Comparison of ENCODE assay signal across 8 cellular contexts in the genomic region with DNA sequence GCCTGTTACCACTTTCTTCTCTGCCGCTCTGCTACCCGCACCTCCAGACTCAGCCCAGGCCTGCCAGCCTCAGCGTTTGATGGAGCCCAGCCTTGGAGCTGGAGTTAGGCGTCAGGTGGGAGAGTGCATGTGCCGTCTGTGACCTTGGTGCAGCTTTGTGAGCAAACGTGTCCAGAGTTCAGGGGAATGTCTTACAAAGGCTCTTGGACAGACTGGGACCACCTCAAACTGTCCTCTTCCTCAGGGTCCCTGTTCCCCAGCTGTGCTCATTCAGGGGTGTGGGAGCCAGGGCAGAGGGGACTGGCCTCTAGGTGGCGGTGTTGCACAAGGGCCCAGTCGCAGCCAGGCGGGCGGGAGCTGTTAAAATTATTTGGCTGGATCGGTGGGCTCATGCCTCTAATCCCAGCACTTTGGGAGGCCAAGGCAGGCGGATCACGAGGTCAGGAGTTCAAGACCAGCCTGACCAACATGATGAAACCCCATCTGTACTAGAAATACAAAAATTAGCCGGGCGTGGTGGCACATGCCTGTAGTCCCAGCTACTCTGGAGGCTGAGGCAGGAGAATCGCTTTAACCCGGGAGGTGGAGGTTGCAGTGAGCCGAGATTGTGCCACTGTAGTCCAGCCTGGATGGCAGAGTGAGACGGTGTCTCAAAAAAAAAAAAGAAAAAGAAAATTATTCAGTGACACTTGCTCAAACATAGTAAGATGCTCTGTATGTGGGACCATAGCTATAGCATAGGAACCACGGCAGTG.
A peak's percentile ranks its signal among the peaks of the same experiment; 100 is the strongest.
DNase-seq lines count a peak whose midpoint lies in the region; ATAC-seq and TF ChIP-seq lines count a peak whose summit lies in the region.

No MANE protein-coding gene starts in this region.

- H3K9ac ChIP-seq in SU-DHL-6 (ENCODE audit: low read length): no peak overlapping the region

- no peak overlapping the region for H3K4me3 ChIP-seq in SU-DHL-6 (ENCODE audit: insufficient read depth, low read length, poor library complexity, severe bottlenecking)
- no peak overlapping the region for H3K4me3 ChIP-seq in spleen

- H4K20me1 ChIP-seq in SU-DHL-6 (ENCODE audit: low read depth, low read length): no peaks in the 10 kb centered on the region

- H3F3A ChIP-seq in SU-DHL-6 (ENCODE audit: insufficient read depth): no peaks in the 10 kb centered on the region

- H3K4me1 ChIP-seq in foreskin keratinocyte: no peaks in the 10 kb centered on the region
- no peaks in the 10 kb centered on the region for H3K4me1 ChIP-seq in spleen

- H3K36me3 Mint-ChIP-seq in activated T-cell treated with anti-CD3 and anti-CD28 coated beads, Interleukin-2, amount 50 U/mL, for 72 hours (ENCODE audit: insufficient read depth in 2 of 2): no peaks in the 10 kb centered on the region
- H3K36me3 Mint-ChIP-seq in activated T-cell treated with anti-CD3 and anti-CD28 coated beads, Interleukin-2, amount 50 U/mL, for 4 hours (ENCODE audit: insufficient read depth): no peaks in the 10 kb centered on the region

- H2AFZ ChIP-seq in SU-DHL-6 (ENCODE audit: low read depth, low read length, severe bottlenecking): no peak overlapping the region

- no peaks in the 10 kb centered on the region for H3K9me2 ChIP-seq in SU-DHL-6 (replicated peaks; ENCODE audit: insufficient read depth, low read length)

- peak; percentile 44 to 50 for DNase-seq in activated T-cell treated with anti-CD3 and anti-CD28 coated beads, Interleukin-2, amount 50 U/mL, for 72 hours
- DNase-seq in activated T-cell treated with anti-CD3 and anti-CD28 coated beads, Interleukin-2, amount 50 U/mL, for 4 hours: no peak
- no peak for DNase-seq in foreskin keratinocyte
- DNase-seq in spleen: no peak
- no peak for DNase-seq in hippocampal formation (lab: John Stamatoyannopoulos, UW)
- no peak for DNase-seq in NCI-H146 (lab: John Stamatoyannopoulos, UW)

- intact Hi-C loops in spleen (cut with DNase I; ENCODE audit: low total_unique reads): no loop called here

- no peaks in the 10 kb centered on the region for H3K4me1 Mint-ChIP-seq in activated T-cell treated with anti-CD3 and anti-CD28 coated beads, Interleukin-2, amount 50 U/mL, for 72 hours (ENCODE audit: low read depth)
- no peaks in the 10 kb centered on the region for H3K4me1 Mint-ChIP-seq in activated T-cell treated with anti-CD3 and anti-CD28 coated beads, Interleukin-2, amount 50 U/mL, for 4 hours (ENCODE audit: low read depth)

- H3K27me3 Mint-ChIP-seq in activated T-cell treated with anti-CD3 and anti-CD28 coated beads, Interleukin-2, amount 50 U/mL, for 72 hours (ENCODE audit: low read depth): no peaks in the 10 kb centered on the region
- no peaks in the 10 kb centered on the region for H3K27me3 Mint-ChIP-seq in activated T-cell treated with anti-CD3 and anti-CD28 coated beads, Interleukin-2, amount 50 U/mL, for 4 hours (ENCODE audit: low read depth)

- no peak for TF ChIP-seq POLR2A in spleen (IDR thresholded peaks at IDR 0.05)

- H3K9me3 ChIP-seq in SU-DHL-6 (ENCODE audit: insufficient read depth, low read length): no peaks in the 10 kb centered on the region
- H3K9me3 ChIP-seq in spleen: peaks cover 0 to 5% (median 0%) of the 10 kb centered on the region in 8 donors

- no peak overlapping the region for H3K4me3 Mint-ChIP-seq in activated T-cell treated with anti-CD3 and anti-CD28 coated beads, Interleukin-2, amount 50 U/mL, for 72 hours
- no peak overlapping the region for H3K4me3 Mint-ChIP-seq in activated T-cell treated with anti-CD3 and anti-CD28 coated beads, Interleukin-2, amount 50 U/mL, for 4 hours

- no peaks in the 10 kb centered on the region for H3K9me3 Mint-ChIP-seq in activated T-cell treated with anti-CD3 and anti-CD28 coated beads, Interleukin-2, amount 50 U/mL, for 72 hours
- no peaks in the 10 kb centered on the region for H3K9me3 Mint-ChIP-seq in activated T-cell treated with anti-CD3 and anti-CD28 coated beads, Interleukin-2, amount 50 U/mL, for 4 hours

- H3K79me2 ChIP-seq in SU-DHL-6 (ENCODE audit: insufficient read depth, low read length): no peaks in the 10 kb centered on the region

- no peaks in the 10 kb centered on the region for H3K27me3 ChIP-seq in SU-DHL-6 (ENCODE audit: low read length)
- H3K27me3 ChIP-seq in foreskin keratinocyte: no peaks in the 10 kb centered on the region
- H3K27me3 ChIP-seq in spleen (replicated peaks in 1 of 7): no peaks in the 10 kb centered on the region

- no peaks in the 10 kb centered on the region for H3K36me3 ChIP-seq in SU-DHL-6 (ENCODE audit: low read length)
- no peaks in the 10 kb centered on the region for H3K36me3 ChIP-seq in spleen

- H3K4me2 ChIP-seq in SU-DHL-6 (ENCODE audit: low read depth, low read length, poor library complexity, severe bottlenecking): no peak overlapping the region

- TF ChIP-seq CTCF in SU-DHL-6 (IDR thresholded peaks at IDR 0.05; ENCODE audit: insufficient read depth, low read length, poor library complexity, severe bottlenecking): peak; percentile 99
- peak; percentile 75 for TF ChIP-seq CTCF in foreskin keratinocyte (conservative IDR thresholded peaks at IDR 0.05)
- peak in 8 of 11 experiments; percentile 17 to 63 (median 48) for TF ChIP-seq CTCF in spleen (IDR thresholded peaks at IDR 0.05 in 8 of 11, conservative IDR thresholded peaks at IDR 0.05 in 3 of 11)

- no peak overlapping the region for H3K27ac ChIP-seq in SU-DHL-6 (ENCODE audit: low read depth, low read length)
- no peak overlapping the region for H3K27ac ChIP-seq in foreskin keratinocyte
- H3K27ac ChIP-seq in spleen: no peak overlapping the region

- peak; percentile 53 to 58 for ATAC-seq in activated T-cell treated with anti-CD3 and anti-CD28 coated beads, Interleukin-2, amount 50 U/mL, for 72 hours (replicated peaks in 1 of 2)
- no peak for ATAC-seq in activated T-cell treated with anti-CD3 and anti-CD28 coated beads, Interleukin-2, amount 50 U/mL, for 4 hours
- ATAC-seq in foreskin keratinocyte: peak; percentile 45
- ATAC-seq in HG03097 (IDR thresholded peaks at IDR 0.05; ENCODE audit: low FRiP score, unreplicated experiment): no peak

- WGBS in spleen, 5 donors: 77 to 86% (median 84%) methylated on average over 19 to 20 of the region's 20 CpGs

- H3K27ac Mint-ChIP-seq in activated T-cell treated with anti-CD3 and anti-CD28 coated beads, Interleukin-2, amount 50 U/mL, for 72 hours: no peak overlapping the region

Comparison
In these comparisons a context has a peak if more than half of its experiments do, and no peak if none do; other contexts are left out.
1. ATAC-seq: peak in activated T-cell treated with anti-CD3 and anti-CD28 coated beads, Interleukin-2, amount 50 U/mL, for 72 hours (2 of 2) and foreskin keratinocyte (single experiment); none in activated T-cell treated with anti-CD3 and anti-CD28 coated beads, Interleukin-2, amount 50 U/mL, for 4 hours (0 of 2) and HG03097 (single experiment).
2. DNase-seq: peak in activated T-cell treated with anti-CD3 and anti-CD28 coated beads, Interleukin-2, amount 50 U/mL, for 72 hours (2 of 2); none in activated T-cell treated with anti-CD3 and anti-CD28 coated beads, Interleukin-2, amount 50 U/mL, for 4 hours (single experiment), foreskin keratinocyte (0 of 2), spleen (single experiment), hippocampal formation (0 of 2) and NCI-H146 (single experiment).
3. CTCF ChIP-seq: peak in every context shown above with its lines; median percentile 99 in SU-DHL-6; 75 in foreskin keratinocyte; 48 in spleen.